8 cellular contexts compared by ENCODE assay signal in the genomic region with DNA sequence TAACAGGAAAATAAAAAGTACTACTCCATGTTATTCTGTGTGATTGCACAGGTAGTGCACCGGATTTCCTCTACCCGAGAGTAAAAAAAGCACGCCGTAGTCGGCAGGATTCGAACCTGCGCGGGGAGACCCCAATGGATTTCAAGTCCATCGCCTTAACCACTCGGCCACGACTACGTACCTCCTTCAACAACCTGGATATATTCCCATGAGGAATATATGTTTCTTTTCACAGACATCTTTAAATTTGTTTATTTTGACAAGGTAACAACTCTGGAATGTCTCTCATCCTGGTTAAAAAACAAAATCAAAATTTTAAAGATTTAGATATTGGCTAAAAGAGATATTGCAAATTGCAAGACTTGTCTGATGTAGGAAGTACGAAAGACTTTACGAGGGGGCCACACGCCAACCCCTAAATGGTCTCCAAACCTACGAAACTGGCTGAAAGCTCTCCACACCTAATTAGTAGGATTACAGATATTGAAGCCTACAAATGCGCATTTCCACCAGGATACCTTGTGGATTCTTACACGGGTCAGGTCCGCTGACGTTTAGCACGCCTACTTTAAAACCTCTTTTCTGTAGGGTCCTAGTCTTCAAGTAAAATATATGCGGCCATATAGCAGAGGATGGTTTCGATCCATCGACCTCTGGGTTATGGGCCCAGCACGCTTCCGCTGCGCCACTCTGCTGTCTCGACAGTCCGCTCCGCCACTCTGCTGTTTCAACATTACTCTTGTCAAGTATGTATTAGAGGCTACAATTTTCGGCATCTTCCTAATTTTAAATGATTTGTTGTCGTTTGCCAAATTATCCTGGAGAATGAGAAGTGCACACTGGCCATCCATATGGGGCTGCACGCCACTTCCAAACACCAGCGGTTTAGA. TPM values are rescaled to one million over a fixed set of nuclear protein-coding genes. Genes with fewer than 3 reads are reported as not detected.
DNase-seq lines count a peak whose midpoint lies in the region; ATAC-seq and TF ChIP-seq lines count a peak whose summit lies in the region.

No MANE protein-coding gene starts in this region.

- CTCF ChIA-PET in Panc1 (lab: Charles Lee) = no interaction called here

- no peak for TF ChIP-seq CTCF in Panc1 (IDR thresholded peaks at IDR 0.05)
- TF ChIP-seq CTCF in fibroblast of mammary gland (conservative IDR thresholded peaks at IDR 0.05; ENCODE audit: control insufficient read depth, insufficient read depth, low read depth, low read length) = no peak
- TF ChIP-seq CTCF in nephron progenitor cell (IDR thresholded peaks at IDR 0.05) = no peak

- H3K4me1 Mint-ChIP-seq in nephron progenitor cell = peaks cover 20% of the 10 kb centered on the region

- POLR2A ChIA-PET in Panc1 (lab: Charles Lee) = no interaction called here

- BruUV-seq in Panc1 (replicated peaks; lab: Mats Ljungman, UMichigan) = no TSS peak

- peaks cover 9% of the 10 kb centered on the region for H3K4me1 ChIP-seq in Panc1 (ENCODE audit: control insufficient read depth, insufficient read depth, low read length)

- peak; percentile 47 for ATAC-seq in GM18907 (IDR thresholded peaks at IDR 0.05; ENCODE audit: unreplicated experiment)
- peak; percentile 91 for ATAC-seq in Panc1
- ATAC-seq in stimulated activated naive CD8-positive, alpha-beta T cell treated with anti-CD3 and anti-CD28 coated beads, Interleukin-15, Interleukin-2, amounts not matched to agents 100 U/mL and 50 U/mL, for 24 hours = peak; percentile 83

- H3K4me3 ChIP-seq in Jurkat, Clone E6-1 (ENCODE audit: low read length) = peak overlapping the region; percentile 78
- H3K4me3 ChIP-seq in Panc1 (ENCODE audit: low read depth in 2 of 2, low read length in 2 of 2) = peak overlapping the region; percentile 56 to 92
- H3K4me3 ChIP-seq in fibroblast of mammary gland (ENCODE audit: control insufficient read depth, low read depth, low read length) = peak overlapping the region; percentile 66

- in situ Hi-C loops in Panc1 (cut with HindIII; ENCODE audit: low pct_unique_long_range_greater_than_20kb, low sequenced_read_pairs) = no loop called here

- H3K27me3 Mint-ChIP-seq in nephron progenitor cell (ENCODE audit: low read depth, poor library complexity) = peaks cover 13% of the 10 kb centered on the region

- H3K9me3 Mint-ChIP-seq in nephron progenitor cell = no peaks in the 10 kb centered on the region

- peak overlapping the region; percentile 86 for H3K4me3 Mint-ChIP-seq in nephron progenitor cell

- DNase-seq in A172 (ENCODE audit: low spot score) (peak; percentile 93), Panc1 (ENCODE audit: low read depth, low spot score) (no peak), activated T-helper 1 cell treated with Interleukin-2 at 50 U/mL for 16 hours (ENCODE audit: low read depth) (peak; percentile 63), fibroblast of mammary gland (ENCODE audit: low read depth) (peak; percentile 91), nephron progenitor cell (peak; percentile 78)
- DNase-seq in Jurkat, Clone E6-1 (ENCODE audit: low read depth, low spot score) = peak; percentile 85
- peak; percentile 86 for DNase-seq in stimulated activated naive CD8-positive, alpha-beta T cell treated with anti-CD3 and anti-CD28 coated beads, Interleukin-15, Interleukin-2, amounts not matched to agents 100 U/mL and 50 U/mL, for 24 hours

- intact Hi-C loops in Panc1 (cut with micrococcal nuclease; ENCODE audit: unreplicated experiment) = no loop called here

- H3K27ac ChIP-seq in Panc1 (ENCODE audit: low read length) = peak overlapping the region; percentile 69

- H3K9me3 ChIP-seq in Panc1 (ENCODE audit: control insufficient read depth, insufficient read depth, low read depth, low read length) = no peaks in the 10 kb centered on the region

- no peaks in the 10 kb centered on the region for H3K36me3 Mint-ChIP-seq in nephron progenitor cell (ENCODE audit: low read depth)

- H3K27me3 ChIP-seq in Panc1 (ENCODE audit: control insufficient read depth, insufficient read depth, low read length) = no peaks in the 10 kb centered on the region

- H3K27ac Mint-ChIP-seq in nephron progenitor cell = no peak overlapping the region

- no peaks in the 10 kb centered on the region for H3K36me3 ChIP-seq in Panc1 (ENCODE audit: control insufficient read depth, insufficient read depth, low read length)

RNA-seq across cellular contexts. Expression of gene BTN3A2, which starts 52.3 kb away (rescaled TPM):
- total RNA-seq in A172 (2014; rRNA removed; shearing (Covaris generic)) = 9.9 and 13.3 TPM in 2 replicates
- 37.9 TPM for polyA plus RNA-seq in Jurkat, Clone E6-1 (2012; ENCODE audit: insufficient read depth, insufficient read length)
- 5.5 TPM for total RNA-seq in Panc1 (2021; ENCODE audit: unreplicated experiment)
- 4.6 TPM for polyA plus RNA-seq in Panc1 (2012; ENCODE audit: insufficient read length)
